In the genomic region with DNA sequence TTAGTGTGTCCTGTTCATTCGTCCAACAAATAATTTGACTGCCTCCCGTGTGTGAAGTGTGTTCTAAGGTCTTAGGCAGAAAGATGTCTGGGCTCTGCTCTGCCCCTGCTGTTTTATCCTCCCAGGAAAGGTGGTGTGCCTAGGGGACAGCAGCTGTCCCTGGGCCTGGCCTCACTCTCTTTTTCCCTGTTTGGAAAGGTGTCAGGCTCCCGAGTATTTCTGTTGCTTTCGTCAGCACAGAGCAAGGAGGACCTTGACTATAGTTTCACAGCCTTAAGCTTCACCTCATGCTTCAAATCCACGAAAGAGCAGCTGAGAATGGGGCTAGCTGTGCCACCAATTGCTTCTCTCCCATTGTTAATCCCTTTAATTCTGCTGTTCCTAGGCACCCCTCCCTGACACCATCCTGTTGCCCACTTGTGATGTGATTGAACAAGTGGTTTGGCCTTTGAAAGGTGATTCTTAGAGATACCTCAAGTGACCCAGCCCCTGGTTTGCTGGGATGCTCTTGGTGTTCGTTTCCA, we compare ENCODE assay signal across 20 cellular contexts. TPM values are rescaled to one million over a fixed set of nuclear protein-coding genes. Genes with fewer than 3 reads are reported as not detected.
DNase-seq lines count a peak whose midpoint lies in the region; TF ChIP-seq lines count a peak whose summit lies in the region.
"Had no signal": no experiment of that assay in that cellular context is flagged by ENCODE, and none has a peak within 500 bp of the region (broad histone marks: within the 10 kb centered on the region; RNA-seq: fewer than 3 reads in every experiment).

No MANE protein-coding gene starts in this region.

- no peaks in the 10 kb centered on the region for H3K79me2 ChIP-seq in osteoblast (ENCODE audit: insufficient read depth, low read length)
- H3K79me2 ChIP-seq in OCI-LY7 (ENCODE audit: insufficient read depth, low read depth, low read length), result no peaks in the 10 kb centered on the region

- no peaks in the 10 kb centered on the region for H4K20me1 ChIP-seq in osteoblast (ENCODE audit: insufficient read depth, low read length)
- no peaks in the 10 kb centered on the region for H4K20me1 ChIP-seq in OCI-LY7 (ENCODE audit: insufficient read depth, low read length)

- peak overlapping the region; percentile 11 for H3K27ac ChIP-seq in AG04450 (ENCODE audit: low read depth, low read length)
- peak overlapping the region in 52 of 59 donors; percentile 3 to 99 (median 84) for H3K27ac ChIP-seq in dorsolateral prefrontal cortex
- H3K27ac ChIP-seq in osteoblast (ENCODE audit: low read depth, low read length), result no peak overlapping the region
- H3K27ac ChIP-seq in OCI-LY7 (ENCODE audit: low read depth, low read length, poor library complexity, severe bottlenecking), result no peak overlapping the region
- H3K27ac ChIP-seq: A549, GM23248, HL-60, PC-9, SK-N-MC had no signal

- H3K4me2 ChIP-seq in osteoblast (ENCODE audit: insufficient read depth, low read length) (no peak overlapping the region), OCI-LY7 (ENCODE audit: low read length) (no peak overlapping the region)
- H3K4me2 ChIP-seq: A549, PC-9 had no signal

- intact Hi-C loops in dorsolateral prefrontal cortex (cut with DNase I), result no loop called here
- intact Hi-C loops in OCI-LY7 (cut with micrococcal nuclease; ENCODE audit: unreplicated experiment), result no loop called here

- CTCF ChIA-PET in AG04450 (lab: Charles Lee), result interaction anchor here (2.3 kb wide), 1 partner anchor 21 kb away, joined by 18 read pairs; no protein-coding TSS in a partner anchor
- CTCF ChIA-PET in OCI-LY7 (lab: Charles Lee; ENCODE audit: unreplicated experiment), result no interaction called here

- no peak overlapping the region for H2AFZ ChIP-seq in osteoblast (ENCODE audit: low read length)
- H2AFZ ChIP-seq in OCI-LY7 (ENCODE audit: low read length), result no peak overlapping the region
- H2AFZ ChIP-seq: GM23248, PC-9 had no signal

- H3K4me3 ChIP-seq in AG04450 (ENCODE audit: low read depth, low read length) (no peak overlapping the region), dorsolateral prefrontal cortex (no peak overlapping the region), osteoblast (ENCODE audit: insufficient read depth, low read length) (no peak overlapping the region), OCI-LY7 (ENCODE audit: low read depth, low read length, poor library complexity, severe bottlenecking) (no peak overlapping the region)
- H3K4me3 ChIP-seq: A549, GM12878, GM23248, PC-9, SK-N-MC had no signal

- no peak for DNase-seq in AG04450 (ENCODE audit: low read depth, low spot score)
- peak; percentile 84 to 89 for DNase-seq in NCI-H524 (lab: John Stamatoyannopoulos, UW)
- no peak for DNase-seq in dorsolateral prefrontal cortex
- peak; percentile 17 for DNase-seq in osteoblast (ENCODE audit: insufficient read length, low spot score, missing footprints)
- DNase-seq in SW 1271 (lab: John Stamatoyannopoulos, UW), result no peak
- DNase-seq in NK-92 treated with Interleukin-12 subunit alpha and Interleukin-12 subunit beta, amount 100 ng/mL, for 24 hours (lab: John Stamatoyannopoulos, UW), result no peak
- DNase-seq in DMS153 (lab: John Stamatoyannopoulos, UW), result no peak
- DNase-seq in OCI-LY7 (ENCODE audit: low spot score), result no peak
- DNase-seq: AML-193, Caco-2, DMS79, GM23248, KG1, NCI-H1048, NCI-H2107, PC-9 had no signal

- no peaks in the 10 kb centered on the region; the same call in 1 of the 2 replicates for H3K9me3 ChIP-seq in AG04450 (ENCODE audit: control insufficient read depth, insufficient read depth, low read length)
- H3K9me3 ChIP-seq in osteoblast (ENCODE audit: low read depth, low read length), result no peaks in the 10 kb centered on the region
- H3K9me3 ChIP-seq in OCI-LY7 (ENCODE audit: low read length), result no peaks in the 10 kb centered on the region
- H3K9me3 ChIP-seq: A549, Caco-2 had no signal

- H3K4me1 ChIP-seq in osteoblast (ENCODE audit: insufficient read depth, low read length), result no peaks in the 10 kb centered on the region
- no peaks in the 10 kb centered on the region for H3K4me1 ChIP-seq in OCI-LY7 (ENCODE audit: insufficient read depth, low read length, poor library complexity, severe bottlenecking)
- H3K4me1 ChIP-seq: A549 had no signal

- H3K36me3 ChIP-seq in osteoblast (ENCODE audit: insufficient read depth, low read length) (no peaks in the 10 kb centered on the region), OCI-LY7 (ENCODE audit: insufficient read depth, low read length) (no peaks in the 10 kb centered on the region)

- no TSS peak for BruUV-seq in OCI-LY7 (replicated peaks; lab: Mats Ljungman, UMichigan)

- TF ChIP-seq CTCF in AG04450 (IDR thresholded peaks at IDR 0.05; ENCODE audit: low read depth, low read length), result no peak
- TF ChIP-seq CTCF in dorsolateral prefrontal cortex (IDR thresholded peaks at IDR 0.05 in 54 of 56, conservative IDR thresholded peaks at IDR 0.05 in 2 of 56; ENCODE audit: low read depth in 1 of 56, partially characterized antibody in 56 of 56), result no peak
- TF ChIP-seq CTCF in osteoblast (IDR thresholded peaks at IDR 0.05; ENCODE audit: extremely low read depth, low read depth, low read length), result no peak
- no peak for TF ChIP-seq CTCF in OCI-LY7 (conservative IDR thresholded peaks at IDR 0.05; ENCODE audit: low read length)

- H3K27me3 ChIP-seq in AG04450 (ENCODE audit: control insufficient read depth, insufficient read depth, low read length) (no peaks in the 10 kb centered on the region), dorsolateral prefrontal cortex (no peaks in the 10 kb centered on the region), osteoblast (ENCODE audit: insufficient read depth, low read length) (no peaks in the 10 kb centered on the region)

- POLR2A ChIA-PET in AG04450 (lab: Yijun Ruan, JAX), result no interaction called here
- POLR2A ChIA-PET in OCI-LY7 (lab: Charles Lee), result no interaction called here

- H3K9me2 ChIP-seq in OCI-LY7 (ENCODE audit: insufficient read depth, low read length), result no peaks in the 10 kb centered on the region

RNA-seq across cellular contexts. Expression of gene TGFB3, which starts 54.2 kb away (rescaled TPM):
- 3.3 and 3.6 TPM in 2 replicates for polyA plus RNA-seq in AG04450 (2011; rRNA removed)
- polyA minus RNA-seq in AG04450 (2011; rRNA and poly(A)+ RNA removed), result 4.9 and 5.7 TPM in 2 replicates
- total RNA-seq in dorsolateral prefrontal cortex (100 to 1,000 TPM in 13 of 120 experiments, 10 to 100 TPM in 107; 15.5 to 151 (median 45.7) TPM), osteoblast (11.6 and 16.5 TPM in 2 replicates), OCI-LY7 (2022) (5.5 and 5.6 TPM in 2 replicates)
- 0.75 and 1.1 TPM in 2 replicates for total RNA-seq in OCI-LY7 (2014; rRNA removed; shearing (Covaris generic))

RNA-seq across cellular contexts. Expression of gene IFT43, which starts 57.9 kb away (rescaled TPM):
- polyA plus RNA-seq in AG04450 (2011; rRNA removed), result 39.1 and 41.4 TPM in 2 replicates
- 28.4 and 33.0 TPM in 2 replicates for polyA minus RNA-seq in AG04450 (2011; rRNA and poly(A)+ RNA removed)
- total RNA-seq in dorsolateral prefrontal cortex (10 to 100 TPM; 24.1 to 68.0 (median 40.6) TPM), osteoblast (25.6 and 32.6 TPM in 2 replicates), OCI-LY7 (2022) (8.7 and 13.6 TPM in 2 replicates)
- 9.3 and 11.0 TPM in 2 replicates for total RNA-seq in OCI-LY7 (2014; rRNA removed; shearing (Covaris generic))

Comparison
In these comparisons a context has a peak if more than half of its experiments do, and no peak if none do; other contexts are left out.
1. DNase-seq: peak in NCI-H524 (2 of 2) and osteoblast (single experiment); none in AG04450 (single experiment), dorsolateral prefrontal cortex (0 of 10), SW 1271 (0 of 2), NK-92 treated with Interleukin-12 subunit alpha and Interleukin-12 subunit beta, amount 100 ng/mL, for 24 hours (single experiment), DMS153 (single experiment) and OCI-LY7 (single experiment).
2. H3K27ac ChIP-seq: peak in AG04450 (single experiment) and dorsolateral prefrontal cortex (52 of 59); none in osteoblast (single experiment) and OCI-LY7 (single experiment).